Comparison of ENCODE assay signal across 8 cellular contexts in genomic region chr3:63818282-63819150, GRCh38. TPM values are rescaled to one million over a fixed set of nuclear protein-coding genes. Genes with fewer than 3 reads are reported as not detected.
DNase-seq lines count a peak whose midpoint lies in the region; ATAC-seq and TF ChIP-seq lines count a peak whose summit lies in the region.

No MANE protein-coding gene starts in this region.

- no peaks in the 10 kb centered on the region for H3K4me1 ChIP-seq in liver (ENCODE audit: control insufficient read depth in 4 of 4, insufficient read depth in 4 of 4, low read length in 3 of 4)

- H3K27ac Mint-ChIP-seq in chondrocyte (ENCODE audit: unreplicated experiment): no peak overlapping the region

- H3K9me3 ChIP-seq in liver (ENCODE audit: control insufficient read depth in 4 of 4, low read length in 3 of 4): no peaks in the 10 kb centered on the region

- peak; percentile 98 for TF ChIP-seq CTCF in chondrocyte (IDR thresholded peaks at IDR 0.05)
- TF ChIP-seq CTCF in liver (IDR thresholded peaks at IDR 0.05; ENCODE audit: low read depth, low read length, missing input control): peak; percentile 91

- H3K27me3 ChIP-seq in liver (ENCODE audit: control insufficient read depth in 4 of 4, insufficient read depth in 4 of 4, low read length in 3 of 4): no peaks in the 10 kb centered on the region

- H3K4me1 Mint-ChIP-seq in chondrocyte (ENCODE audit: low read depth): no peaks in the 10 kb centered on the region

- H3K27me3 Mint-ChIP-seq in chondrocyte (ENCODE audit: low read depth): no peaks in the 10 kb centered on the region

- no peaks in the 10 kb centered on the region for H3K36me3 ChIP-seq in liver (ENCODE audit: control insufficient read depth in 4 of 4, insufficient read depth in 3 of 4, low read depth in 1 of 4, low read length in 3 of 4)

- no peaks in the 10 kb centered on the region for H3K36me3 Mint-ChIP-seq in chondrocyte (ENCODE audit: low read depth)

- H3K9ac ChIP-seq in liver (ENCODE audit: low read depth in 1 of 2, low read length in 2 of 2): no peak overlapping the region

- H3K27ac ChIP-seq in liver (ENCODE audit: low read depth in 1 of 2, low read length in 2 of 2): no peak overlapping the region

- H3K4me3 Mint-ChIP-seq in chondrocyte (ENCODE audit: unreplicated experiment): no peak overlapping the region

- peak; percentile 93 to 96 for TF ChIP-seq RAD21 in liver (IDR thresholded peaks at IDR 0.05)

- no peak overlapping the region for H3K4me3 ChIP-seq in liver (ENCODE audit: low read depth in 1 of 3, low read length in 3 of 3)

- WGBS in liver: 35% methylated on average over 10 of the region's 10 CpGs

- H3K9me3 Mint-ChIP-seq in chondrocyte (ENCODE audit: low read depth): no peaks in the 10 kb centered on the region

- DNase-seq in NCI-H1417 (lab: John Stamatoyannopoulos, UW) (peak; percentile 34 to 73 (median 52)), NCI-H1417 treated with DMSO at 0.1 percent for 48 hours (lab: John Stamatoyannopoulos, UW) (no peak), NCI-H2107 treated with DMSO at 0.1 percent for 48 hours (lab: John Stamatoyannopoulos, UW; ENCODE audit: unreplicated experiment) (peak; percentile 36), chondrocyte (ENCODE audit: low spot score) (no peak)
- DNase-seq in activated CD4-positive, CD25-positive, alpha-beta regulatory T cell treated with anti-CD3 and anti-CD28 coated beads, Interleukin-2, amount 50 U/mL, for 72 hours: peak; percentile 57
- peak; percentile 7 for DNase-seq in stimulated activated CD8-positive, alpha-beta memory T cell treated with anti-CD3 and anti-CD28 coated beads, Interleukin-12 subunit alpha, Interleukin-12 subunit beta, amount 100 ng/mL, for 24 hours (ENCODE audit: extremely low read depth)

- peak; percentile 79 for ATAC-seq in HG02798 (IDR thresholded peaks at IDR 0.05; ENCODE audit: poor library complexity, unreplicated experiment)

TF ChIP-seq in liver, 16 proteins besides CTCF, POLR2A, EP300 and RAD21:
- TF ChIP-seq REST (IDR thresholded peaks at IDR 0.05) (no peak), HNF4A (conservative IDR thresholded peaks at IDR 0.05) (no peak), FOXA1 (IDR thresholded peaks at IDR 0.05) (no peak), NR2F2 (IDR thresholded peaks at IDR 0.05) (no peak), ZBTB33 (IDR thresholded peaks at IDR 0.05) (no peak), RXRA (IDR thresholded peaks at IDR 0.05) (no peak), SP1 (IDR thresholded peaks at IDR 0.05) (no peak), MAX (IDR thresholded peaks at IDR 0.05) (no peak), EGR1 (IDR thresholded peaks at IDR 0.05; ENCODE audit: low read depth in 2 of 2) (no peak), ATF3 (IDR thresholded peaks at IDR 0.05) (no peak), YY1 (IDR thresholded peaks at IDR 0.05) (no peak), HNF4G (IDR thresholded peaks at IDR 0.05) (no peak), FOXA2 (IDR thresholded peaks at IDR 0.05) (no peak)

RNA-seq across cellular contexts. Expression of gene C3orf49, which starts 0.6 kb away (rescaled TPM):
- total RNA-seq in chondrocyte (not detected in 3 replicates), liver (not detected)
- polyA plus RNA-seq in liver: under 1 TPM in 1 of 2 donors, not detected in 1; 0.13 TPM

RNA-seq across cellular contexts. Expression of gene THOC7, which starts 45.1 kb away (rescaled TPM):
- total RNA-seq in chondrocyte: 43.0 to 55.7 TPM (median 48.9 TPM) in 3 replicates
- total RNA-seq in liver: 10 to 100 TPM; 11.7 to 22.4 TPM
- polyA plus RNA-seq in liver: 10 to 100 TPM; 23.5 to 38.6 TPM

RNA-seq across cellular contexts. Expression of gene ATXN7, which starts 45.2 kb away (rescaled TPM):
- total RNA-seq in chondrocyte (19.1 to 20.6 TPM (median 19.5 TPM) in 3 replicates), liver (10 to 100 TPM in 1 of 2 donors, 1 to 10 TPM in 1; 7.7 to 13.6 TPM)
- polyA plus RNA-seq in liver: 1 to 10 TPM; 2.8 to 3.5 TPM

Comparison
In these comparisons a context has a peak if more than half of its experiments do, and no peak if none do; other contexts are left out.
1. DNase-seq: peak in NCI-H1417 (3 of 3), NCI-H2107 treated with DMSO at 0.1 percent for 48 hours (single experiment), activated CD4-positive, CD25-positive, alpha-beta regulatory T cell treated with anti-CD3 and anti-CD28 coated beads, Interleukin-2, amount 50 U/mL, for 72 hours (single experiment) and stimulated activated CD8-positive, alpha-beta memory T cell treated with anti-CD3 and anti-CD28 coated beads, Interleukin-12 subunit alpha, Interleukin-12 subunit beta, amount 100 ng/mL, for 24 hours (single experiment); none in NCI-H1417 treated with DMSO at 0.1 percent for 48 hours (single experiment) and chondrocyte (single experiment).